Comparison of ENCODE assay signal across 2 cellular contexts in genomic region chr19:56477429-56478338, GRCh38.
A peak's percentile ranks its signal among the peaks of the same experiment; 100 is the strongest.
TF ChIP-seq lines count a peak whose summit lies in the region.

No MANE protein-coding gene starts in this region.

TF ChIP-seq in liver, 16 proteins besides CTCF, POLR2A, EP300 and RAD21:
- TF ChIP-seq HNF4A (conservative IDR thresholded peaks at IDR 0.05) (peak in 1 of 2 donors; percentile 4), ZBTB33 (IDR thresholded peaks at IDR 0.05) (peak; percentile 89), RXRA (IDR thresholded peaks at IDR 0.05) (peak; percentile 57 to 73), EGR1 (IDR thresholded peaks at IDR 0.05; ENCODE audit: low read depth in 2 of 2) (peak; percentile 18 to 59), MAX (IDR thresholded peaks at IDR 0.05) (peak; percentile 90), SP1 (IDR thresholded peaks at IDR 0.05) (no peak), GABPA (IDR thresholded peaks at IDR 0.05 in 1 of 2, conservative IDR thresholded peaks at IDR 0.05 in 1 of 2) (peak in 1 of 2 donors; percentile 78), YY1 (IDR thresholded peaks at IDR 0.05) (peak; percentile 79), JUND (IDR thresholded peaks at IDR 0.05) (no peak)

TF ChIP-seq in HepG2, 621 proteins besides CTCF, POLR2A, EP300 and RAD21:
- TF ChIP-seq ATF3 (CRISPR knock-in tag; IDR thresholded peaks at IDR 0.05), result no peak
- no peak for TF ChIP-seq KLF9 (CRISPR knock-in tag; IDR thresholded peaks at IDR 0.05; ENCODE audit: low read depth)
- TF ChIP-seq, protein P1, sequence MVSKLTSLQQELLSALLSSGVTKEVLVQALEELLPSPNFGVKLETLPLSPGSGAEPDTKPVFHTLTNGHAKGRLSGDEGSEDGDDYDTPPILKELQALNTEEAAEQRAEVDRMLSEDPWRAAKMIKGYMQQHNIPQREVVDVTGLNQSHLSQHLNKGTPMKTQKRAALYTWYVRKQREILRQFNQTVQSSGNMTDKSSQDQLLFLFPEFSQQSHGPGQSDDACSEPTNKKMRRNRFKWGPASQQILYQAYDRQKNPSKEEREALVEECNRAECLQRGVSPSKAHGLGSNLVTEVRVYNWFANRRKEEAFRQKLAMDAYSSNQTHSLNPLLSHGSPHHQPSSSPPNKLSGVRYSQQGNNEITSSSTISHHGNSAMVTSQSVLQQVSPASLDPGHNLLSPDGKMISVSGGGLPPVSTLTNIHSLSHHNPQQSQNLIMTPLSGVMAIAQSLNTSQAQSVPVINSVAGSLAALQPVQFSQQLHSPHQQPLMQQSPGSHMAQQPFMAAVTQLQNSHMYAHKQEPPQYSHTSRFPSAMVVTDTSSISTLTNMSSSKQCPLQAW (CRISPR knock-in tag; IDR thresholded peaks at IDR 0.05), result no peak
- TF ChIP-seq E2F5 (CRISPR knock-in tag; conservative IDR thresholded peaks at IDR 0.05), result no peak
- TF ChIP-seq, protein P2, sequence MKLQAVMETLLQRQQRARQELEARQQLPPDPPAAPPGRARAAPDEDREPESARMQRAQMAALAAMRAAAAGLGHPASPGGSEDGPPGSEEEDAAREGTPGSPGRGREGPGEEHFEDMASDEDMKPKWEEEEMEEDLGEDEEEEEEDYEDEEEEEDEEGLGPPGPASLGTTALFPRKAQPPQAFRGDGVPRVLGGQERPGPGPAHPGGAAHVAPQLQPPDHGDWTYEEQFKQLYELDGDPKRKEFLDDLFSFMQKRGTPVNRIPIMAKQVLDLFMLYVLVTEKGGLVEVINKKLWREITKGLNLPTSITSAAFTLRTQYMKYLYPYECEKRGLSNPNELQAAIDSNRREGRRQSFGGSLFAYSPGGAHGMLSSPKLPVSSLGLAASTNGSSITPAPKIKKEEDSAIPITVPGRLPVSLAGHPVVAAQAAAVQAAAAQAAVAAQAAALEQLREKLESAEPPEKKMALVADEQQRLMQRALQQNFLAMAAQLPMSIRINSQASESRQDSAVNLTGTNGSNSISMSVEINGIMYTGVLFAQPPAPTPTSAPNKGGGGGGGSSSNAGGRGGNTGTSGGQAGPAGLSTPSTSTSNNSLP (IDR thresholded peaks at IDR 0.05; ENCODE audit: low read depth, low read length), result no peak
- no peak for TF ChIP-seq TIGD3 (CRISPR knock-in tag; IDR thresholded peaks at IDR 0.05; ENCODE audit: borderline replicate concordance)
- TF ChIP-seq PCBP1 (IDR thresholded peaks at IDR 0.05; ENCODE audit: borderline replicate concordance, low read depth, low read length), result no peak
- no peak for TF ChIP-seq ZBTB7B (CRISPR knock-in tag; IDR thresholded peaks at IDR 0.05)
- no peak for TF ChIP-seq ZNF644 (CRISPR knock-in tag; IDR thresholded peaks at IDR 0.05; ENCODE audit: low read depth)
- no peak for TF ChIP-seq ZEB1 (IDR thresholded peaks at IDR 0.05; ENCODE audit: insufficient replicate concordance, low read depth)
- TF ChIP-seq BRF2 (CRISPR knock-in tag; IDR thresholded peaks at IDR 0.05), result no peak
- no peak for TF ChIP-seq ZNF232 (CRISPR knock-in tag; IDR thresholded peaks at IDR 0.05; ENCODE audit: borderline replicate concordance)
- TF ChIP-seq ELF3 (CRISPR knock-in tag; IDR thresholded peaks at IDR 0.05), result no peak
- TF ChIP-seq PHF20 (CRISPR knock-in tag; IDR thresholded peaks at IDR 0.05), result no peak
- TF ChIP-seq NCOA1 (CRISPR knock-in tag; IDR thresholded peaks at IDR 0.05), result no peak
- TF ChIP-seq ZBTB26 (CRISPR knock-in tag; IDR thresholded peaks at IDR 0.05; ENCODE audit: borderline replicate concordance), result no peak
